In genomic region chr9:135945969-135946368, GRCh38 we compare ENCODE assay signal across 31 cellular contexts.
"Had no signal": no experiment of that assay in that cellular context is flagged by ENCODE, and none has a peak within 500 bp of the region (broad histone marks: within the 10 kb centered on the region; RNA-seq: fewer than 3 reads in every experiment).

No MANE protein-coding gene starts in this region.

- H3K4me1 ChIP-seq: body of pancreas, colonic mucosa, left lung had no signal

- DNase-seq: activated CD4-positive, alpha-beta T cell treated with anti-CD3 and anti-CD28 coated beads for 36 hours; activated CD4-positive, CD25-positive, alpha-beta regulatory T cell; activated CD8-positive, alpha-beta memory T cell treated with anti-CD3 and anti-CD28 coated beads, Interleukin-2, amount 10 ng/mL, durations not matched to agents 7 days and 5 days; activated CD8-positive, alpha-beta T cell treated with anti-CD3 and anti-CD28 coated beads, Interleukin-2, amount 10 ng/mL, durations not matched to agents 7 days and 5 days; activated effector memory CD4-positive, alpha-beta T cell treated with Interleukin-2 at 50 U/mL for 16 hours; activated naive CD4-positive, alpha-beta T cell treated with Interleukin-2 at 50 U/mL for 16 hours; aorta; body of pancreas; cerebellar nuclear complex; colonic mucosa; effector memory CD4-positive, alpha-beta T cell; heart right ventricle; left lung; mucosa of descending colon; retina; small intestine; stimulated activated CD4-positive, alpha-beta T cell treated with anti-CD3 and anti-CD28 coated beads, Interleukin-1b, Interleukin-23, amount 100 ng/mL, for 48 hours; stimulated activated CD4-positive, alpha-beta T cell treated with anti-CD3 and anti-CD28 coated beads, Interleukin-4, amount 100 ng/mL, for 4 hours; stimulated activated CD8-positive, alpha-beta memory T cell treated with anti-CD3 and anti-CD28 coated beads, Interleukin-4, amount 100 ng/mL, for 48 hours; stimulated activated naive CD8-positive, alpha-beta T cell treated with anti-CD3 and anti-CD28 coated beads, Interleukin-15, amount 100 ng/mL, for 72 hours; substantia nigra; T-cell; upper lobe of left lung had no signal

- H3K9me3 Mint-ChIP-seq: natural killer cell treated with Interleukin-12 subunit alpha and Interleukin-12 subunit beta and Interleukin-15 and Interleukin-18, amount 100 ng/mL, for 72 hours; stimulated activated memory B cell treated with anti-CD40 and anti-IgM and Interleukin-4, amounts not matched to agents 10 μg/mL and 1 μg/mL and 100 μg/mL, for 72 hours; stimulated activated naive CD8-positive, alpha-beta T cell treated with anti-CD3 and anti-CD28 coated beads, Interleukin-15, amount 100 ng/mL, for 72 hours; T-cell had no signal

- H3K36me3 ChIP-seq: colonic mucosa had no signal

- H3K9me3 ChIP-seq: body of pancreas, colonic mucosa, gastroesophageal sphincter, heart right ventricle, left lung, mucosa of descending colon, neutrophil, upper lobe of left lung had no signal

- H3K27me3 ChIP-seq: body of pancreas, colonic mucosa, gastroesophageal sphincter, heart right ventricle, left lung, neutrophil, upper lobe of left lung had no signal

- H3K27ac ChIP-seq: body of pancreas, colonic mucosa, gastroesophageal sphincter, heart right ventricle, left lung, neutrophil, upper lobe of left lung had no signal

- FAIRE-seq: small intestine had no signal

- H3K4me3 Mint-ChIP-seq: activated CD4-positive, alpha-beta T cell treated with anti-CD3 and anti-CD28 coated beads for 36 hours; activated CD8-positive, alpha-beta memory T cell treated with anti-CD3 and anti-CD28 coated beads, Interleukin-2, amount 10 ng/mL, durations not matched to agents 7 days and 5 days; activated CD8-positive, alpha-beta T cell treated with anti-CD3 and anti-CD28 coated beads, Interleukin-2, amount 10 ng/mL, durations not matched to agents 7 days and 5 days; activated naive CD8-positive, alpha-beta T cell; natural killer cell treated with Interleukin-12 subunit alpha and Interleukin-12 subunit beta and Interleukin-15 and Interleukin-18, amount 100 ng/mL, for 72 hours; stimulated activated memory B cell treated with anti-CD40 and anti-IgM and Interleukin-4, amounts not matched to agents 10 μg/mL and 1 μg/mL and 100 μg/mL, for 72 hours; stimulated activated naive CD8-positive, alpha-beta T cell treated with anti-CD3 and anti-CD28 coated beads, Interleukin-15, amount 100 ng/mL, for 72 hours; T-cell had no signal

- H3K27me3 Mint-ChIP-seq: activated CD4-positive, alpha-beta T cell treated with anti-CD3 and anti-CD28 coated beads for 36 hours; activated CD8-positive, alpha-beta memory T cell treated with anti-CD3 and anti-CD28 coated beads, Interleukin-2, amount 10 ng/mL, durations not matched to agents 7 days and 5 days; activated naive CD8-positive, alpha-beta T cell; natural killer cell treated with Interleukin-12 subunit alpha and Interleukin-12 subunit beta and Interleukin-15 and Interleukin-18, amount 100 ng/mL, for 72 hours; progenitor cell of endocrine pancreas; stimulated activated memory B cell treated with anti-CD40 and anti-IgM and Interleukin-4, amounts not matched to agents 10 μg/mL and 1 μg/mL and 100 μg/mL, for 72 hours; stimulated activated naive CD8-positive, alpha-beta T cell treated with anti-CD3 and anti-CD28 coated beads, Interleukin-15, amount 100 ng/mL, for 72 hours; T-cell had no signal

- H3K4me1 Mint-ChIP-seq: activated CD8-positive, alpha-beta memory T cell treated with anti-CD3 and anti-CD28 coated beads, Interleukin-2, amount 10 ng/mL, durations not matched to agents 7 days and 5 days; stimulated activated naive CD8-positive, alpha-beta T cell treated with anti-CD3 and anti-CD28 coated beads, Interleukin-15, amount 100 ng/mL, for 72 hours had no signal

- H3K27ac Mint-ChIP-seq: activated CD4-positive, alpha-beta T cell treated with anti-CD3 and anti-CD28 coated beads for 36 hours; activated CD8-positive, alpha-beta memory T cell treated with anti-CD3 and anti-CD28 coated beads, Interleukin-2, amount 10 ng/mL, durations not matched to agents 7 days and 5 days; activated CD8-positive, alpha-beta T cell treated with anti-CD3 and anti-CD28 coated beads, Interleukin-2, amount 10 ng/mL, durations not matched to agents 7 days and 5 days; activated naive CD8-positive, alpha-beta T cell; natural killer cell treated with Interleukin-12 subunit alpha and Interleukin-12 subunit beta and Interleukin-15 and Interleukin-18, amount 100 ng/mL, for 72 hours; progenitor cell of endocrine pancreas; stimulated activated memory B cell treated with anti-CD40 and anti-IgM and Interleukin-4, amounts not matched to agents 10 μg/mL and 1 μg/mL and 100 μg/mL, for 72 hours; stimulated activated naive CD8-positive, alpha-beta T cell treated with anti-CD3 and anti-CD28 coated beads, Interleukin-15, amount 100 ng/mL, for 72 hours; T-cell had no signal

- ATAC-seq: activated CD4-positive, alpha-beta T cell treated with anti-CD3 and anti-CD28 coated beads for 36 hours; activated CD8-positive, alpha-beta memory T cell treated with anti-CD3 and anti-CD28 coated beads, Interleukin-2, amount 10 ng/mL, durations not matched to agents 7 days and 5 days; activated CD8-positive, alpha-beta T cell treated with anti-CD3 and anti-CD28 coated beads, Interleukin-2, amount 10 ng/mL, durations not matched to agents 7 days and 5 days; body of pancreas; gastroesophageal sphincter; left lung; mucosa of descending colon; sciatic nerve; stimulated activated memory B cell treated with anti-CD40 and anti-IgM and Interleukin-4, amounts not matched to agents 10 μg/mL and 1 μg/mL and 100 μg/mL, for 72 hours; stimulated activated naive CD8-positive, alpha-beta T cell treated with anti-CD3 and anti-CD28 coated beads, Interleukin-15, amount 100 ng/mL, for 72 hours; T-cell had no signal

- H3K4me3 ChIP-seq: body of pancreas, colonic mucosa, gastroesophageal sphincter, heart right ventricle, left lung, lung, mucosa of descending colon, upper lobe of left lung had no signal
